8 cellular contexts compared by ENCODE assay signal in the genomic region with DNA sequence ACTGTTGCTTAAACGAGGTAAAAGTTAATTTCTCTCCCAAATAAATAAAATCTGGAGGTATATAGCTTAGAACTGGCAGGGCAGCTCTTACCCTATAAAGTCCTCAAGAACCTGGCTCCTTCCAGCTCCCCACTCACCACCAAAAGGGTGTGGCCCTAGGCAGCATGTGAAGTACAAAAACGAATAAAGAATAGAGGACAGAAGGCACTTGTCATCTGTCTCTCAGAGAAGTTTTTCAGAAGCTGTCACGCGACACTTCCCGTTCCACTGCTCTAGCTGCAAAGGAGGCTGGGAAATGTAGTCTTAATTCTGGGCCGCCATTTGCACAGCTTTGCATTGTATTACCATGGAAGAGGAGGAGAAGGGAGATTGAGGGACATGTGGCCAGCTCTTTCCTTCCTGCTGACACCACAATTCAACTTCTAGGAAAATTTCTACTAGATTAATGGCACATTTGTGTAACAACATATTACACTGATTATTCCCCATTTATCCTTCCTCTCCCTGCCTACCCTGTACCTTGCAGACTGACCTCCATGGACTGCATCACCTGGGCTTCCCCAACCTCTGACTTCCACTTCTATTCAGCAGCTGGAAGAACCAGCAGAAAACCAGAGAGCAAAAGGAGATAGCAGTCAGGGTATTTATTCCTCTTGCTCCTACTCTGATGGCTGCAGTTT.
DNase-seq lines count a peak whose midpoint lies in the region; ATAC-seq and TF ChIP-seq lines count a peak whose summit lies in the region.

No MANE protein-coding gene starts in this region.

- no peaks in the 10 kb centered on the region for H3K4me1 ChIP-seq in ES-I3 (ENCODE audit: insufficient read depth, low read length)
- H3K4me1 ChIP-seq in Loucy (ENCODE audit: insufficient read depth, low read length, poor library complexity, severe bottlenecking): no peaks in the 10 kb centered on the region
- peaks cover 0 to 9% (median 0%) of the 10 kb centered on the region in 9 donors for H3K4me1 ChIP-seq in heart right ventricle

- H2AFZ ChIP-seq in Loucy (ENCODE audit: low read length): peak overlapping the region; percentile 96

- H3F3A ChIP-seq in Loucy (ENCODE audit: low read depth): no peaks in the 10 kb centered on the region

- H3K4me3 ChIP-seq in Loucy (ENCODE audit: low read length, poor library complexity, severe bottlenecking) (peak overlapping the region; percentile 53), heart right ventricle (peak overlapping the region in 9 of 10 donors; percentile 18 to 54 (median 46)), retinal pigment epithelial cell (ENCODE audit: low read length) (peak overlapping the region; percentile 46)

- peak overlapping the region; percentile 61 for H3K4me2 ChIP-seq in Loucy (ENCODE audit: low read depth, low read length, poor library complexity, severe bottlenecking)

- H3K9me2 ChIP-seq in Loucy (replicated peaks; ENCODE audit: low read depth, low read length): no peaks in the 10 kb centered on the region

- no peaks in the 10 kb centered on the region for H3K27me3 Mint-ChIP-seq in activated naive CD4-positive, alpha-beta T cell treated with anti-CD3 and anti-CD28 coated beads, Interleukin-2, amount 50 U/mL, for 24 hours

- no peaks in the 10 kb centered on the region for H3K9me3 ChIP-seq in ES-I3 (ENCODE audit: control insufficient read depth, insufficient read depth, low read length)
- no peaks in the 10 kb centered on the region for H3K9me3 ChIP-seq in Loucy (ENCODE audit: insufficient read depth, low read depth, low read length)
- no peaks in the 10 kb centered on the region for H3K9me3 ChIP-seq in heart right ventricle

- H4K20me1 ChIP-seq in Loucy (ENCODE audit: insufficient read depth, low read length, poor library complexity, severe bottlenecking): no peaks in the 10 kb centered on the region

- H3K36me3 Mint-ChIP-seq in activated naive CD4-positive, alpha-beta T cell treated with anti-CD3 and anti-CD28 coated beads, Interleukin-2, amount 50 U/mL, for 24 hours: no peaks in the 10 kb centered on the region

- no peaks in the 10 kb centered on the region for H3K79me2 ChIP-seq in Loucy (ENCODE audit: insufficient read depth, low read length)

- H3K9ac ChIP-seq in ES-I3 (ENCODE audit: low read depth, low read length): peak overlapping the region; percentile 17; the same call in 1 of the 2 replicates
- no peak overlapping the region for H3K9ac ChIP-seq in Loucy (ENCODE audit: low read depth, low read length, poor library complexity, severe bottlenecking)

- H3K4me1 Mint-ChIP-seq in activated naive CD4-positive, alpha-beta T cell treated with anti-CD3 and anti-CD28 coated beads, Interleukin-2, amount 50 U/mL, for 24 hours: peaks cover 5% of the 10 kb centered on the region

- intact Hi-C loops in heart right ventricle (cut with DNase I): no loop called here

- 6 to 7% methylated on average over 6 of the region's 6 CpGs for WGBS in heart right ventricle, 2 donors

- no peaks in the 10 kb centered on the region for H3K9me3 Mint-ChIP-seq in activated naive CD4-positive, alpha-beta T cell treated with anti-CD3 and anti-CD28 coated beads, Interleukin-2, amount 50 U/mL, for 24 hours

- TF ChIP-seq CTCF in Loucy (conservative IDR thresholded peaks at IDR 0.05; ENCODE audit: low read length) (no peak), heart right ventricle (IDR thresholded peaks at IDR 0.05) (no peak), retinal pigment epithelial cell (conservative IDR thresholded peaks at IDR 0.05; ENCODE audit: low read depth, low read length) (no peak)

- no peak overlapping the region for H3K27ac Mint-ChIP-seq in activated naive CD4-positive, alpha-beta T cell treated with anti-CD3 and anti-CD28 coated beads, Interleukin-2, amount 50 U/mL, for 24 hours

- peak; percentile 93 to 98 (median 96) for ATAC-seq in heart right ventricle

- peak overlapping the region; percentile 49 for H3K4me3 Mint-ChIP-seq in activated naive CD4-positive, alpha-beta T cell treated with anti-CD3 and anti-CD28 coated beads, Interleukin-2, amount 50 U/mL, for 24 hours

- DNase-seq in HCEC 1CT (peak; percentile 76), SK-N-DZ (ENCODE audit: low spot score) (peak; percentile 66), heart right ventricle (peak; percentile 16 to 74), retinal pigment epithelial cell (ENCODE audit: low read depth) (no peak), NCI-H128 (lab: John Stamatoyannopoulos, UW; ENCODE audit: unreplicated experiment) (no peak)

- H3K27ac ChIP-seq in heart right ventricle: peak overlapping the region in 3 of 10 donors; percentile 28 to 51 (median 29)

- H3K36me3 ChIP-seq in ES-I3 (ENCODE audit: insufficient read depth, low read length) (no peaks in the 10 kb centered on the region), Loucy (ENCODE audit: insufficient read depth, low read length) (no peaks in the 10 kb centered on the region), heart right ventricle (no peaks in the 10 kb centered on the region)

- H3K27me3 ChIP-seq in Loucy (ENCODE audit: insufficient read depth, low read length, poor library complexity, severe bottlenecking) (no peaks in the 10 kb centered on the region), heart right ventricle (no peaks in the 10 kb centered on the region)

Comparison
In these comparisons a context has a peak if more than half of its experiments do, and no peak if none do; other contexts are left out.
1. DNase-seq: peak in HCEC 1CT (single experiment), SK-N-DZ (single experiment) and heart right ventricle (2 of 2); none in retinal pigment epithelial cell (single experiment) and NCI-H128 (single experiment).
2. Peak in every context shown above with its lines, with median percentiles within 50 percentile points of each other: H3K4me3 ChIP-seq.